ENCODE assay signal across 23 cellular contexts in genomic region chr15:43246261-43246764, GRCh38.
DNase-seq lines count a peak whose midpoint lies in the region; ATAC-seq lines count a peak whose summit lies in the region.
"Had no signal": no experiment of that assay in that cellular context is flagged by ENCODE, and none has a peak within 500 bp of the region (broad histone marks: within the 10 kb centered on the region; RNA-seq: fewer than 3 reads in every experiment).

No MANE protein-coding gene starts in this region.

- peak; percentile 63 for DNase-seq in KBM-7
- DNase-seq in NOMO-1 treated with DMSO at 0.1 percent for 48 hours (lab: John Stamatoyannopoulos, UW; ENCODE audit: unreplicated experiment): peak; percentile 42
- peak; percentile 13 for DNase-seq in islet precursor cell
- DNase-seq in NCI-H146 (lab: John Stamatoyannopoulos, UW): no peak
- DNase-seq: CD4-positive, alpha-beta T cell; COR-L47; DMS53; MG63; NCI-H1092 treated with DMSO at 0.1 percent for 48 hours; NCI-H1436 treated with DMSO at 0.1 percent for 48 hours; NCI-H1930; NCI-H446 treated with DMSO at 0.1 percent for 48 hours; NCI-H526 treated with DMSO at 0.1 percent for 48 hours; SIG-M5; T-helper 17 cell had no signal

- no peak overlapping the region for H3K27ac ChIP-seq in BLaER1
- H3K27ac ChIP-seq: SK-N-MC had no signal

- in situ Hi-C loops in KBM-7 (cut with MboI; ENCODE audit: low pct_unique_long_range_greater_than_20kb, low sequenced_read_pairs): no loop called here

- H4K20me1 ChIP-seq in BLaER1: no peaks in the 10 kb centered on the region

- peaks cover 25% of the 10 kb centered on the region for H3K4me1 ChIP-seq in BLaER1

- no peaks in the 10 kb centered on the region for H3K27me3 ChIP-seq in BLaER1
- H3K27me3 ChIP-seq: MG63 had no signal

- no peaks in the 10 kb centered on the region for H3K36me3 ChIP-seq in BLaER1
- H3K36me3 ChIP-seq: MG63 had no signal

- no peak overlapping the region for H3K9ac ChIP-seq in BLaER1

- H3K9me3 ChIP-seq in BLaER1: no peaks in the 10 kb centered on the region; the same call in 1 of the 2 replicates
- H3K9me3 ChIP-seq: MG63 had no signal

- H3K4me3 ChIP-seq in BLaER1: no peak overlapping the region
- H3K4me3 ChIP-seq: GM12878, MG63, SK-N-MC had no signal

- ATAC-seq in GM19452 (IDR thresholded peaks at IDR 0.05; ENCODE audit: unreplicated experiment) (no peak), HG02981 (IDR thresholded peaks at IDR 0.05; ENCODE audit: unreplicated experiment) (no peak), GM21723 (IDR thresholded peaks at IDR 0.05; ENCODE audit: unreplicated experiment) (no peak)
- ATAC-seq: GM12878, HCT116, HepG2, T-helper 17 cell had no signal

- peak overlapping the region; percentile 13; the same call in 1 of the 2 replicates for H3K4me2 ChIP-seq in BLaER1
